In the genomic region with DNA sequence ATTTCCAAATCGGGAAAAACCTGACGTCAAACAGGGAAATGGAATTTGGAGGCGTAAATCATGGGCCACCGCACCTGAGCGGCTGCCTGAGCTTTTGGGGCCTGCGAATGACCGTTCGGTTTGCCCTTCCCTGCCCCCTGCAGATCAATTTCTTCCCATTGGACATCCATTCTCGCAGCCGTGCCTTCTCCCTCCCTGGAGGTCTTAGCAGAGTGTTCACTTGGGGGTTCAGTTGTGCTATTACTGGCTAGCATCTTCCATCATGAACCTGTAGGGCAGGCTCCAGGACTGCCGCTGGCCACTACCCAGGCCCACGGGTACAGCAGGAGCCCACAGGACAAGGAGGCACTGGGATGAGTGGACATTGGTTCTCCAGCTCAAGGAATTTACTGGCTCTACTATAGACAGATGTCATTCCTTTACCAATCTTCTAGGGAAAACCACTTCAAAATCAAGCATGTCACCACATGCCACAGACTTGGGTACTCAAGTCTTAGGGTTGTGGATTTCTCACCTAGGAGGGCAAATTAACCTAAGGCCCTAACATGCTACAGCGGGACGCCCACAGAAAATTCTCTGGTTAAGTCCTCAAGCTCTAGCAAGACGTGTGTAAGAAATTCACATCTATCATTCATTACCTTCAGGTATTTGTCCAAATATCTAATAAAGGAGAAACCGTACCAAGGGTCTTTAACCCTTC, we compare ENCODE assay signal across 24 cellular contexts.
A peak's percentile ranks its signal among the peaks of the same experiment; 100 is the strongest.
DNase-seq lines count a peak whose midpoint lies in the region; ATAC-seq and TF ChIP-seq lines count a peak whose summit lies in the region.
"Had no signal": no experiment of that assay in that cellular context is flagged by ENCODE, and none has a peak within 500 bp of the region (broad histone marks: within the 10 kb centered on the region; RNA-seq: fewer than 3 reads in every experiment).

No MANE protein-coding gene starts in this region.

- DNase-seq in activated CD8-positive, alpha-beta memory T cell treated with anti-CD3 and anti-CD28 coated beads, Interleukin-2, amount 10 ng/mL, durations not matched to agents 7 days and 5 days: peak; percentile 9
- DNase-seq in activated CD8-positive, alpha-beta memory T cell treated with anti-CD3 and anti-CD28 coated beads, Interleukin-2, amount 50 U/mL, for 48 hours: no peak
- DNase-seq in endothelial cell (ENCODE audit: low spot score) (no peak), osteocyte (ENCODE audit: extremely low spot score, unreplicated experiment) (peak; percentile 67), transverse colon (no peak), retina (no peak), SKM-1 treated with dmso at 0.1 percent for 144 hours (lab: John Stamatoyannopoulos, UW; ENCODE audit: unreplicated experiment) (no peak)
- DNase-seq: activated CD8-positive, alpha-beta T cell treated with anti-CD3 and anti-CD28 coated beads for 36 hours; activated gamma-delta T cell; activated naive CD8-positive, alpha-beta T cell treated with anti-CD3 and anti-CD28 coated beads, Interleukin-2, amount 50 U/mL, for 24 hours; activated T-cell treated with anti-CD3 and anti-CD28 coated beads, Interleukin-2, amount 50 U/mL, for 1 hour; body of pancreas; CD8-positive, alpha-beta memory T cell; effector CD8-positive, alpha-beta T cell; kidney; NCI-H2081 treated with DMSO at 0.1 percent for 48 hours; stimulated activated CD4-positive, alpha-beta T cell treated with anti-CD3 and anti-CD28 coated beads, Interleukin-12 subunit alpha, Interleukin-12 subunit beta, amount 100 ng/mL, for 4 hours; stimulated activated CD4-positive, alpha-beta T cell treated with anti-CD3 and anti-CD28 coated beads, Interleukin-4, amount 100 ng/mL, for 4 hours; stimulated activated naive CD4-positive, alpha-beta T cell; thyroid gland had no signal

- no peak overlapping the region for H3K4me3 ChIP-seq in transverse colon
- H3K4me3 ChIP-seq: body of pancreas, thyroid gland had no signal

- CTCF ChIA-PET in activated CD8-positive, alpha-beta memory T cell treated with anti-CD3 and anti-CD28 coated beads, Interleukin-2, amount 10 ng/mL, durations not matched to agents 7 days and 5 days (lab: Charles Lee): interaction anchor here (1.0 kb wide), 1 partner anchor 9 kb away, joined by 4 read pairs; no protein-coding TSS in a partner anchor

- ATAC-seq in activated CD8-positive, alpha-beta memory T cell treated with anti-CD3 and anti-CD28 coated beads, Interleukin-2, amount 10 ng/mL, durations not matched to agents 7 days and 5 days: no peak
- no peak for ATAC-seq in HG03354 (IDR thresholded peaks at IDR 0.05; ENCODE audit: poor library complexity, severe bottlenecking, unreplicated experiment)
- ATAC-seq: activated CD8-positive, alpha-beta T cell treated with anti-CD3 and anti-CD28 coated beads for 36 hours; activated naive CD8-positive, alpha-beta T cell treated with anti-CD3 and anti-CD28 coated beads, Interleukin-2, amount 50 U/mL, for 24 hours; body of pancreas; HCT116; Panc1 had no signal

- TF ChIP-seq POLR2A in transverse colon (IDR thresholded peaks at IDR 0.05): no peak

- H3K27me3 Mint-ChIP-seq in activated CD8-positive, alpha-beta memory T cell treated with anti-CD3 and anti-CD28 coated beads, Interleukin-2, amount 10 ng/mL, durations not matched to agents 7 days and 5 days: peaks cover 9% of the 10 kb centered on the region
- H3K27me3 Mint-ChIP-seq in endothelial cell (ENCODE audit: unreplicated experiment): peaks cover 19% of the 10 kb centered on the region
- no peaks in the 10 kb centered on the region for H3K27me3 Mint-ChIP-seq in osteocyte (ENCODE audit: unreplicated experiment)

- TF ChIP-seq CTCF in endothelial cell (IDR thresholded peaks at IDR 0.05; ENCODE audit: unreplicated experiment) (no peak), osteocyte (IDR thresholded peaks at IDR 0.05) (no peak), transverse colon (IDR thresholded peaks at IDR 0.05) (no peak)

- in situ Hi-C loops in transverse colon (cut with MboI; ENCODE audit: low pct_ligation_motif_present in 1 of 4, low pct_unique_long_range_greater_than_20kb in 1 of 4, low sequenced_read_pairs in 3 of 4): loop anchor here in 2 of 4 donors (10.0 to 25.0 kb wide), 2 partner anchors 173 to 181 kb away; no protein-coding TSS in a partner anchor

- no peaks in the 10 kb centered on the region for H3K9me3 ChIP-seq in transverse colon
- H3K9me3 ChIP-seq: body of pancreas, neutrophil, thyroid gland had no signal

- intact Hi-C loops in transverse colon (cut with DNase I; ENCODE audit: low total_unique reads): no loop called here

- H3K4me3 Mint-ChIP-seq in activated CD8-positive, alpha-beta memory T cell treated with anti-CD3 and anti-CD28 coated beads, Interleukin-2, amount 10 ng/mL, durations not matched to agents 7 days and 5 days: no peak overlapping the region
- peak overlapping the region; percentile 24 for H3K4me3 Mint-ChIP-seq in endothelial cell (ENCODE audit: unreplicated experiment)
- no peak overlapping the region for H3K4me3 Mint-ChIP-seq in osteocyte (ENCODE audit: unreplicated experiment)
- H3K4me3 Mint-ChIP-seq: activated CD8-positive, alpha-beta T cell treated with anti-CD3 and anti-CD28 coated beads for 36 hours; activated naive CD8-positive, alpha-beta T cell treated with anti-CD3 and anti-CD28 coated beads, Interleukin-2, amount 50 U/mL, for 24 hours; CD8-positive, alpha-beta memory T cell had no signal

- H3K9me3 Mint-ChIP-seq in activated CD8-positive, alpha-beta memory T cell treated with anti-CD3 and anti-CD28 coated beads, Interleukin-2, amount 10 ng/mL, durations not matched to agents 7 days and 5 days (ENCODE audit: low read depth): no peaks in the 10 kb centered on the region
- H3K9me3 Mint-ChIP-seq in endothelial cell (ENCODE audit: unreplicated experiment) (no peaks in the 10 kb centered on the region), osteocyte (ENCODE audit: unreplicated experiment) (no peaks in the 10 kb centered on the region)
- H3K9me3 Mint-ChIP-seq: activated CD8-positive, alpha-beta T cell treated with anti-CD3 and anti-CD28 coated beads for 36 hours; activated naive CD8-positive, alpha-beta T cell treated with anti-CD3 and anti-CD28 coated beads, Interleukin-2, amount 50 U/mL, for 24 hours had no signal

- peak overlapping the region; percentile 8 to 69 (median 40) for H3K27ac ChIP-seq in transverse colon
- H3K27ac ChIP-seq: neutrophil had no signal

- H3K36me3 ChIP-seq in transverse colon: no peaks in the 10 kb centered on the region
- H3K36me3 ChIP-seq: neutrophil, thyroid gland had no signal

- WGBS in transverse colon (ENCODE audit: low coverage in 1 of 2), 2 donors: 81 to 93% methylated on average over 3 to 16 of the region's 16 CpGs

- TF ChIP-seq EP300 in transverse colon (IDR thresholded peaks at IDR 0.05; ENCODE audit: low read depth): no peak

- H3K36me3 Mint-ChIP-seq in activated CD8-positive, alpha-beta memory T cell treated with anti-CD3 and anti-CD28 coated beads, Interleukin-2, amount 10 ng/mL, durations not matched to agents 7 days and 5 days: no peaks in the 10 kb centered on the region
- H3K36me3 Mint-ChIP-seq in endothelial cell (ENCODE audit: low read depth, unreplicated experiment): peaks cover 65% of the 10 kb centered on the region
- H3K36me3 Mint-ChIP-seq in osteocyte (ENCODE audit: unreplicated experiment): peaks cover 27% of the 10 kb centered on the region
- H3K36me3 Mint-ChIP-seq: CD8-positive, alpha-beta memory T cell had no signal

- H3K27me3 ChIP-seq in transverse colon: no peaks in the 10 kb centered on the region
- H3K27me3 ChIP-seq: body of pancreas, thyroid gland had no signal

- no peak overlapping the region for H3K27ac Mint-ChIP-seq in activated CD8-positive, alpha-beta memory T cell treated with anti-CD3 and anti-CD28 coated beads, Interleukin-2, amount 10 ng/mL, durations not matched to agents 7 days and 5 days
- H3K27ac Mint-ChIP-seq in endothelial cell (ENCODE audit: unreplicated experiment) (peak overlapping the region; percentile 91), osteocyte (ENCODE audit: unreplicated experiment) (peak overlapping the region; percentile 74)
- H3K27ac Mint-ChIP-seq: activated CD8-positive, alpha-beta T cell treated with anti-CD3 and anti-CD28 coated beads for 36 hours; activated naive CD8-positive, alpha-beta T cell treated with anti-CD3 and anti-CD28 coated beads, Interleukin-2, amount 50 U/mL, for 24 hours; CD8-positive, alpha-beta memory T cell had no signal

- H3K4me1 Mint-ChIP-seq in activated CD8-positive, alpha-beta memory T cell treated with anti-CD3 and anti-CD28 coated beads, Interleukin-2, amount 10 ng/mL, durations not matched to agents 7 days and 5 days: no peaks in the 10 kb centered on the region
- H3K4me1 Mint-ChIP-seq in endothelial cell (ENCODE audit: unreplicated experiment) (peaks cover 82% of the 10 kb centered on the region), osteocyte (ENCODE audit: unreplicated experiment) (peaks cover 68% of the 10 kb centered on the region)
- H3K4me1 Mint-ChIP-seq: activated naive CD8-positive, alpha-beta T cell treated with anti-CD3 and anti-CD28 coated beads, Interleukin-2, amount 50 U/mL, for 24 hours; CD8-positive, alpha-beta memory T cell had no signal

- peaks cover 4 to 19% (median 11%) of the 10 kb centered on the region in 4 donors for H3K4me1 ChIP-seq in transverse colon

Comparison
In these comparisons a context has a peak if more than half of its experiments do, and no peak if none do; other contexts are left out.
1. DNase-seq: peak in activated CD8-positive, alpha-beta memory T cell treated with anti-CD3 and anti-CD28 coated beads, Interleukin-2, amount 10 ng/mL, durations not matched to agents 7 days and 5 days (single experiment) and osteocyte (single experiment); none in activated CD8-positive, alpha-beta memory T cell treated with anti-CD3 and anti-CD28 coated beads, Interleukin-2, amount 50 U/mL, for 48 hours (single experiment), endothelial cell (single experiment), transverse colon (single experiment), retina (single experiment) and SKM-1 treated with dmso at 0.1 percent for 144 hours (single experiment).